Comparison of ENCODE assay signal across 28 cellular contexts in the genomic region with DNA sequence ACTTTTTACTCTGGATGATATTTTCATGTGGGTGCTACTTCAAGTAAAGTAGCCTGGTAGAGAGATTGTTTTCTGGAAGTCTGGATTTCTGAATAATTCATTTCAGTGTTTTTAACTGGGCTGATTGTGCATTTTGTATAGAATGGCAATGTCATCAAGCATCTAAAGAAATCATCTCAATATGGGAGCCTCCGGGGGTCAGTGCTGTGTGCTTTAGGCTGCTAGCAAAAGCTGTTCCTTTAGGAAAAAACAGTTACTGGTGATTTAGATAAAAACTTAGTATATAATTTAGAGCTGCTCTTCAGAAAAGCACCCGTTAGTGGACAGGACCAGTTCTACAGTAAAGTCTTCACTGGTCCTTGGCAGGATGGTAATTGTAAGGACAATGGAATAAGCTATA. TPM values are rescaled to one million over a fixed set of nuclear protein-coding genes. Genes with fewer than 3 reads are reported as not detected.
A peak's percentile ranks its signal among the peaks of the same experiment; 100 is the strongest.
DNase-seq lines count a peak whose midpoint lies in the region; TF ChIP-seq lines count a peak whose summit lies in the region.
"Had no signal": no experiment of that assay in that cellular context is flagged by ENCODE, and none has a peak within 500 bp of the region (broad histone marks: within the 10 kb centered on the region; RNA-seq: fewer than 3 reads in every experiment).

No MANE protein-coding gene starts in this region.

- H3K27ac ChIP-seq in SJSA1, result no peak overlapping the region
- H3K27ac ChIP-seq: 22Rv1; A549; BLaER1; BLaER1 treated with 17β-estradiol and CSF1 and Interleukin-3, amounts not matched to agents 10 nM and 100 nM; C4-2B had no signal

- DNase-seq in NCI-H345 (lab: John Stamatoyannopoulos, UW) (peak; percentile 6), NCI-H345 treated with DMSO at 0.1 percent for 48 hours (lab: John Stamatoyannopoulos, UW; ENCODE audit: unreplicated experiment) (no peak), SJSA1 (ENCODE audit: low read depth in 1 of 2, low spot score in 2 of 2) (peak; percentile 73 to 81), lower leg skin (ENCODE audit: low spot score in 2 of 2) (no peak)
- DNase-seq: 8988T; ACHN; AML-193; BE2C; C1 segment of cervical spinal cord; Caco-2; Calu3; CD4-positive, alpha-beta memory T cell; CD4-positive, alpha-beta T cell; CD4-positive, CD25-positive, alpha-beta regulatory T cell; CD8-positive, alpha-beta memory T cell; CD8-positive, alpha-beta T cell; COR-L47; DMS 273 treated with DMSO at 0.1 percent for 48 hours; DMS153; DMS79; DMS79 treated with DMSO at 0.1 percent for 48 hours; DND-41; EL had no signal

- H3K9me3 ChIP-seq in SJSA1 (replicated peaks), result no peaks in the 10 kb centered on the region
- H3K9me3 ChIP-seq: A549; BE2C; BLaER1; BLaER1 treated with 17β-estradiol and CSF1 and Interleukin-3, amounts not matched to agents 10 nM and 100 nM; Caco-2 had no signal

- WGBS in lower leg skin, 2 donors, result 94 to 96% methylated on average over 2 of the region's 2 CpGs

- H3K27me3 ChIP-seq in SJSA1 (replicated peaks), result no peaks in the 10 kb centered on the region
- H3K27me3 ChIP-seq: BE2C; BLaER1; BLaER1 treated with 17β-estradiol and CSF1 and Interleukin-3, amounts not matched to agents 10 nM and 100 nM had no signal

- peaks cover 79% of the 10 kb centered on the region for H3K36me3 ChIP-seq in SJSA1

- TF ChIP-seq POLR2A in lower leg skin (IDR thresholded peaks at IDR 0.05), result no peak

- TF ChIP-seq CTCF in lower leg skin (IDR thresholded peaks at IDR 0.05), result no peak

- H3K4me3 ChIP-seq in SJSA1, result no peak overlapping the region
- H3K4me3 ChIP-seq in lower leg skin (ENCODE audit: low read depth, poor library complexity, severe bottlenecking), result no peak overlapping the region
- H3K4me3 ChIP-seq: A549; BLaER1; BLaER1 treated with 17β-estradiol and CSF1 and Interleukin-3, amounts not matched to agents 10 nM and 100 nM had no signal

- peaks cover 16% of the 10 kb centered on the region for H3K4me1 ChIP-seq in SJSA1 (replicated peaks)
- H3K4me1 ChIP-seq: BE2C had no signal

- intact Hi-C loops in lower leg skin (cut with DNase I; ENCODE audit: low total_unique reads), result no loop called here

RNA-seq across cellular contexts. Expression of gene UBE3B, which starts 5.1 kb away (rescaled TPM):
- 3,976 and 4,080 TPM in 2 replicates for total RNA-seq in SJSA1 (2014; rRNA removed; shearing (Covaris generic))
- 10 to 100 TPM; 42.7 to 49.9 (median 46.3) TPM for total RNA-seq in lower leg skin

RNA-seq across cellular contexts. Expression of gene KCTD10, which starts 5.4 kb away (rescaled TPM):
- 25.2 and 33.0 TPM in 2 replicates for total RNA-seq in SJSA1 (2014; rRNA removed; shearing (Covaris generic))
- 10 to 100 TPM; 22.3 to 60.1 (median 44.1) TPM for total RNA-seq in lower leg skin

Comparison
In these comparisons a context has a peak if more than half of its experiments do, and no peak if none do; other contexts are left out.
1. DNase-seq: peak in NCI-H345 (single experiment) and SJSA1 (2 of 2); none in NCI-H345 treated with DMSO at 0.1 percent for 48 hours (single experiment) and lower leg skin (0 of 2).
2. RNA of gene UBE3B, which starts 5.1 kb away (total RNA-seq): 3,976 to 4,080 TPM in SJSA1; 42.7 to 49.9 TPM in lower leg skin; every median in the first group is over 10 times any median in the second.